21 cellular contexts compared by ENCODE assay signal in genomic region chr5:32541241-32541640, GRCh38. TPM values are rescaled to one million over a fixed set of nuclear protein-coding genes. Genes with fewer than 3 reads are reported as not detected.
A peak's percentile ranks its signal among the peaks of the same experiment; 100 is the strongest.
DNase-seq lines count a peak whose midpoint lies in the region; ATAC-seq, FAIRE-seq and TF ChIP-seq lines count a peak whose summit lies in the region.
"Had no signal": no experiment of that assay in that cellular context is flagged by ENCODE, and none has a peak within 500 bp of the region (broad histone marks: within the 10 kb centered on the region; RNA-seq: fewer than 3 reads in every experiment).

No MANE protein-coding gene starts in this region.

- peak; percentile 28 for DNase-seq in AG20443 (ENCODE audit: low spot score)
- DNase-seq in HL-60 (ENCODE audit: low read depth in 1 of 2, low spot score in 1 of 2), result no peak
- no peak for DNase-seq in activated CD4-positive, alpha-beta memory T cell treated with anti-CD3 and anti-CD28 coated beads for 36 hours
- DNase-seq in fibroblast of pulmonary artery (ENCODE audit: low read depth), result peak; percentile 57
- DNase-seq in NCI-H187 treated with DMSO at 0.1 percent for 48 hours (lab: John Stamatoyannopoulos, UW), result no peak
- DNase-seq in D721Med (ENCODE audit: insufficient read length, low spot score), result no peak
- no peak for DNase-seq in H4 (ENCODE audit: low spot score)
- DNase-seq: activated CD4-positive, alpha-beta T cell treated with anti-CD3 and anti-CD28 coated beads, Interleukin-2, amount 10 ng/mL, durations not matched to agents 7 days and 5 days; activated naive CD4-positive, alpha-beta T cell treated with anti-CD3 and anti-CD28 coated beads for 36 hours; aorta; cerebellar nuclear complex; glutamatergic neuron; left ventricle myocardium superior; MG63; NCI-H1694; NCI-H446 treated with DMSO at 0.1 percent for 48 hours; stomach; transverse colon had no signal

- H3K27me3 ChIP-seq in HL-60 (ENCODE audit: insufficient read depth, poor library complexity, severe bottlenecking), result no peaks in the 10 kb centered on the region
- H3K27me3 ChIP-seq: MG63, stomach, transverse colon had no signal

- peaks cover 68% of the 10 kb centered on the region for H3K4me1 Mint-ChIP-seq in activated CD4-positive, alpha-beta memory T cell treated with anti-CD3 and anti-CD28 coated beads for 36 hours (ENCODE audit: low read depth)

- CTCF ChIA-PET in activated CD4-positive, alpha-beta memory T cell treated with anti-CD3 and anti-CD28 coated beads for 36 hours (lab: Charles Lee), result interaction anchor here (2.1 to 2.2 kb wide), 2 partner anchors 10 to 49 kb away, joined by 7 to 12 read pairs; no protein-coding TSS in a partner anchor

- no peak for FAIRE-seq in D721Med (lab: Jason Lieb, UNC)

- peaks cover 24% of the 10 kb centered on the region for H3K36me3 Mint-ChIP-seq in activated CD4-positive, alpha-beta memory T cell treated with anti-CD3 and anti-CD28 coated beads for 36 hours

- intact Hi-C loops in activated CD4-positive, alpha-beta memory T cell treated with anti-CD3 and anti-CD28 coated beads for 36 hours (cut with micrococcal nuclease), result loop anchor here (5.0 kb wide), 2 partner anchors 49 to 259 kb away; no protein-coding TSS in a partner anchor

- POLR2A ChIA-PET in activated CD4-positive, alpha-beta memory T cell treated with anti-CD3 and anti-CD28 coated beads for 36 hours (lab: Charles Lee), result no interaction called here

- peak overlapping the region; percentile 45 for H3K27ac Mint-ChIP-seq in activated CD4-positive, alpha-beta memory T cell treated with anti-CD3 and anti-CD28 coated beads for 36 hours
- H3K27ac Mint-ChIP-seq: activated naive CD4-positive, alpha-beta T cell treated with anti-CD3 and anti-CD28 coated beads for 36 hours; progenitor cell of endocrine pancreas had no signal

- no peak overlapping the region for H3K4me3 Mint-ChIP-seq in activated CD4-positive, alpha-beta memory T cell treated with anti-CD3 and anti-CD28 coated beads for 36 hours
- H3K4me3 Mint-ChIP-seq: activated CD4-positive, alpha-beta T cell treated with anti-CD3 and anti-CD28 coated beads, Interleukin-2, amount 10 ng/mL, durations not matched to agents 7 days and 5 days; activated naive CD4-positive, alpha-beta T cell treated with anti-CD3 and anti-CD28 coated beads for 36 hours; neural crest cell had no signal

- peaks cover 5% of the 10 kb centered on the region for H3K9me3 Mint-ChIP-seq in activated CD4-positive, alpha-beta memory T cell treated with anti-CD3 and anti-CD28 coated beads for 36 hours

- peak overlapping the region; percentile 45 for H3K27ac ChIP-seq in HL-60 (replicated peaks)
- H3K27ac ChIP-seq: transverse colon had no signal

- no peaks in the 10 kb centered on the region for H3K27me3 Mint-ChIP-seq in activated CD4-positive, alpha-beta memory T cell treated with anti-CD3 and anti-CD28 coated beads for 36 hours
- H3K27me3 Mint-ChIP-seq: activated CD4-positive, alpha-beta T cell treated with anti-CD3 and anti-CD28 coated beads, Interleukin-2, amount 10 ng/mL, durations not matched to agents 7 days and 5 days; progenitor cell of endocrine pancreas had no signal

- H3K4me3 ChIP-seq in HL-60 (replicated peaks; ENCODE audit: insufficient read depth, low read length) (no peak overlapping the region), fibroblast of pulmonary artery (replicated peaks; ENCODE audit: low read depth, low read length) (no peak overlapping the region)
- H3K4me3 ChIP-seq: MG63, stomach, transverse colon had no signal

- TF ChIP-seq CTCF in HL-60 (IDR thresholded peaks at IDR 0.05; ENCODE audit: insufficient read depth, low read length) (no peak), fibroblast of pulmonary artery (IDR thresholded peaks at IDR 0.05; ENCODE audit: low read length, missing control alignments) (no peak), D721Med (IDR thresholded peaks at IDR 0.05; ENCODE audit: insufficient read depth, missing control alignments) (no peak)

- ATAC-seq in HG02763 (IDR thresholded peaks at IDR 0.05; ENCODE audit: unreplicated experiment), result no peak
- ATAC-seq: left ventricle myocardium superior had no signal

RNA-seq across cellular contexts. Expression of gene SUB1, which starts 44.1 kb away (rescaled TPM):
- total RNA-seq in activated CD4-positive, alpha-beta memory T cell treated with anti-CD3 and anti-CD28 coated beads for 36 hours, result 100 to 1,000 TPM; 528 to 531 TPM
- total RNA-seq in H4 (2014; rRNA removed; shearing (Covaris generic)), result 536 and 602 TPM in 2 replicates

Comparison
In these comparisons a context has a peak if more than half of its experiments do, and no peak if none do; other contexts are left out.
1. DNase-seq: peak in AG20443 (single experiment) and fibroblast of pulmonary artery (single experiment); none in HL-60 (0 of 2), activated CD4-positive, alpha-beta memory T cell treated with anti-CD3 and anti-CD28 coated beads for 36 hours (single experiment), NCI-H187 treated with DMSO at 0.1 percent for 48 hours (single experiment), D721Med (single experiment) and H4 (single experiment).